8 cellular contexts compared by ENCODE assay signal in the genomic region with DNA sequence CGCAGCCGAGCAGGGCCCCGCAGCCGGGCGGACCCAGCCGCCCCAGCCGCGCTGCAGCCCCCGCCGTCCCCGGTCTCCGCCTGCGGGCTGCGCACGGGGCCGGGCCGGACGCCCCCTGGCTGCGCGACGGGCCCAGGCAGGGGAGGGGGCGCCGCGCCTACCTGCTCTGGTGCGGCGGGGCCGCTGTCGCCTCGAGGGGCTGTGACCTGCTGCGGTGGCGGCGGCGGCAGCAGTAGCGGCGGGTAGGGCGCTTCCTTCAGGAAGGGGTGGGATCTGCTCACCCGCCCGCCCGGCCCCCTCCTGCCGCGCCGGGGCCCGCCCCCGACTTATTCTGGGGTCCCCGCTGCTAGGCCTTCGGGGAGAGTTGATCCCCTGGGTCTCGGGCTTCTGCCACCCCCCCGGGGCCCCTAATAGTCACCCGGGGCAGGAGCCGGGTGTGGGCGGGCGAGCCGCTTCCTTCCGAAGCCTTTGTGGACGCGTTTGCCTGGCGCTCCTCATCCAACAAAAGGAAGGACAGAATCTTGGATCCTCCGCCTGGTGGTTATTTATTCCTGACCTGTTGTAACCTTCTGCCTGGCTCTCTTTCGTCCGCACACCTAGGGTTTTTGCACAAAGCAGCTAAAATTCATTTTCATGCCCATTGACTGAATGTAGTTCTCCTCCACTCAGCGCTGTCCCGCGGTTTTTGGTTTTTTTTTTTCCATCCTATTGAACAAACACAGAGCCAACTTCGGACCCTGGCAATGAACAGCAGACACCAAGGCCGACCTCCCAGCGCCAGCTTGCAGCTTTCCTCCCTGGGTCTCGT. TPM values are rescaled to one million over a fixed set of nuclear protein-coding genes. Genes with fewer than 3 reads are reported as not detected.
DNase-seq lines count a peak whose midpoint lies in the region; ATAC-seq lines count a peak whose summit lies in the region.

A gene (minus strand): TSS at position 244 of the 808 bp plus-strand sequence. CDS start 57,331 bp downstream, outside the sequence.

- ATAC-seq in sciatic nerve (peak; percentile 70), GM19452 (IDR thresholded peaks at IDR 0.05; ENCODE audit: unreplicated experiment) (no peak)

- 2 to 4% (median 3%) methylated on average over 39 to 66 of the region's 67 CpGs for WGBS in adipose tissue, 3 donors

- intact Hi-C loops in sciatic nerve (cut with DNase I), result no loop called here

- peak; percentile 57 for DNase-seq in DMS 273 (lab: John Stamatoyannopoulos, UW; ENCODE audit: unreplicated experiment)
- DNase-seq in DMS 273 treated with DMSO at 0.1 percent for 48 hours (lab: John Stamatoyannopoulos, UW), result no peak
- DNase-seq in Kasumi-1 (lab: John Stamatoyannopoulos, UW), result peak; percentile 9 to 47
- DNase-seq in hypothalamus (lab: John Stamatoyannopoulos, UW), result peak in 32 of 51 donors; percentile 3 to 55 (median 18)
- DNase-seq in sciatic nerve (ENCODE audit: low spot score), result no peak
- no peak for DNase-seq in middle frontal gyrus (ENCODE audit: extremely low spot score, low spot score)

- H3K27ac ChIP-seq in adipose tissue (ENCODE audit: low read depth, low read length), result no peak within 1 kb of the TSS

RNA-seq across cellular contexts. Expression of the gene that starts here (rescaled TPM):
- 10 to 100 TPM in 2 of 3 donors, 1 to 10 TPM in 1; 2.7 to 39.0 (median 14.4) TPM for polyA plus RNA-seq in adipose tissue
- total RNA-seq in sciatic nerve, result 14.3 TPM

Comparison
In these comparisons a context has a peak if more than half of its experiments do, and no peak if none do; other contexts are left out.
1. DNase-seq: peak in DMS 273 (single experiment), Kasumi-1 (2 of 2) and hypothalamus (32 of 51); none in DMS 273 treated with DMSO at 0.1 percent for 48 hours (single experiment), sciatic nerve (single experiment) and middle frontal gyrus (single experiment).